5 cellular contexts compared by ENCODE assay signal in the genomic region with DNA sequence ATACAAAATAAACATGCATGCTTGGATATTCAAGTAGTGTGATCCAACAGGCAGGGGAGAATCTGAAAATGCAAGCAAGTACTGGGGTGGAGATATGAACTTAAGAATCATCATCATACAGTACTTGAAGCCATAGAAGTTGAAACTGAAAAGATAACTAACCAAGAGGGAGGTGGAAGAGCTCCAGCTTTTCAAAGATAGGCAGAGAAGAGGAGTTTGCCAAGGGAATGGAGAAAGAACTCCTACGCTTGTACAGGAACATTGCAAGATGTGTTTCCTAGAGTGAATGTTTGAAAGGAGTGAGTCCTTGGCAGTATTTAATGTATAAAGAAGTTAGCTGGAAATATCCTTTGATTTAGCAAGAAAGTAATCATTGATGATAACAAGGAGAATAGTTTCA.
"Had no signal": no experiment of that assay in that cellular context is flagged by ENCODE, and none has a peak within 500 bp of the region (broad histone marks: within the 10 kb centered on the region; RNA-seq: fewer than 3 reads in every experiment).

No MANE protein-coding gene starts in this region.

- DNase-seq: H9, HCEC 1CT, KBM-7 had no signal

- ATAC-seq: GM23338, HepG2 had no signal

- H3K4me3 ChIP-seq: GM23338 had no signal
